Comparison of ENCODE assay signal across 1 cellular context in genomic region chr14:99596071-99596627, GRCh38.
TF ChIP-seq lines count a peak whose summit lies in the region.

No MANE protein-coding gene starts in this region.

TF ChIP-seq in GM23338, 12 proteins besides CTCF, POLR2A, EP300 and RAD21 (continued from another document):
- TF ChIP-seq, protein P1, sequence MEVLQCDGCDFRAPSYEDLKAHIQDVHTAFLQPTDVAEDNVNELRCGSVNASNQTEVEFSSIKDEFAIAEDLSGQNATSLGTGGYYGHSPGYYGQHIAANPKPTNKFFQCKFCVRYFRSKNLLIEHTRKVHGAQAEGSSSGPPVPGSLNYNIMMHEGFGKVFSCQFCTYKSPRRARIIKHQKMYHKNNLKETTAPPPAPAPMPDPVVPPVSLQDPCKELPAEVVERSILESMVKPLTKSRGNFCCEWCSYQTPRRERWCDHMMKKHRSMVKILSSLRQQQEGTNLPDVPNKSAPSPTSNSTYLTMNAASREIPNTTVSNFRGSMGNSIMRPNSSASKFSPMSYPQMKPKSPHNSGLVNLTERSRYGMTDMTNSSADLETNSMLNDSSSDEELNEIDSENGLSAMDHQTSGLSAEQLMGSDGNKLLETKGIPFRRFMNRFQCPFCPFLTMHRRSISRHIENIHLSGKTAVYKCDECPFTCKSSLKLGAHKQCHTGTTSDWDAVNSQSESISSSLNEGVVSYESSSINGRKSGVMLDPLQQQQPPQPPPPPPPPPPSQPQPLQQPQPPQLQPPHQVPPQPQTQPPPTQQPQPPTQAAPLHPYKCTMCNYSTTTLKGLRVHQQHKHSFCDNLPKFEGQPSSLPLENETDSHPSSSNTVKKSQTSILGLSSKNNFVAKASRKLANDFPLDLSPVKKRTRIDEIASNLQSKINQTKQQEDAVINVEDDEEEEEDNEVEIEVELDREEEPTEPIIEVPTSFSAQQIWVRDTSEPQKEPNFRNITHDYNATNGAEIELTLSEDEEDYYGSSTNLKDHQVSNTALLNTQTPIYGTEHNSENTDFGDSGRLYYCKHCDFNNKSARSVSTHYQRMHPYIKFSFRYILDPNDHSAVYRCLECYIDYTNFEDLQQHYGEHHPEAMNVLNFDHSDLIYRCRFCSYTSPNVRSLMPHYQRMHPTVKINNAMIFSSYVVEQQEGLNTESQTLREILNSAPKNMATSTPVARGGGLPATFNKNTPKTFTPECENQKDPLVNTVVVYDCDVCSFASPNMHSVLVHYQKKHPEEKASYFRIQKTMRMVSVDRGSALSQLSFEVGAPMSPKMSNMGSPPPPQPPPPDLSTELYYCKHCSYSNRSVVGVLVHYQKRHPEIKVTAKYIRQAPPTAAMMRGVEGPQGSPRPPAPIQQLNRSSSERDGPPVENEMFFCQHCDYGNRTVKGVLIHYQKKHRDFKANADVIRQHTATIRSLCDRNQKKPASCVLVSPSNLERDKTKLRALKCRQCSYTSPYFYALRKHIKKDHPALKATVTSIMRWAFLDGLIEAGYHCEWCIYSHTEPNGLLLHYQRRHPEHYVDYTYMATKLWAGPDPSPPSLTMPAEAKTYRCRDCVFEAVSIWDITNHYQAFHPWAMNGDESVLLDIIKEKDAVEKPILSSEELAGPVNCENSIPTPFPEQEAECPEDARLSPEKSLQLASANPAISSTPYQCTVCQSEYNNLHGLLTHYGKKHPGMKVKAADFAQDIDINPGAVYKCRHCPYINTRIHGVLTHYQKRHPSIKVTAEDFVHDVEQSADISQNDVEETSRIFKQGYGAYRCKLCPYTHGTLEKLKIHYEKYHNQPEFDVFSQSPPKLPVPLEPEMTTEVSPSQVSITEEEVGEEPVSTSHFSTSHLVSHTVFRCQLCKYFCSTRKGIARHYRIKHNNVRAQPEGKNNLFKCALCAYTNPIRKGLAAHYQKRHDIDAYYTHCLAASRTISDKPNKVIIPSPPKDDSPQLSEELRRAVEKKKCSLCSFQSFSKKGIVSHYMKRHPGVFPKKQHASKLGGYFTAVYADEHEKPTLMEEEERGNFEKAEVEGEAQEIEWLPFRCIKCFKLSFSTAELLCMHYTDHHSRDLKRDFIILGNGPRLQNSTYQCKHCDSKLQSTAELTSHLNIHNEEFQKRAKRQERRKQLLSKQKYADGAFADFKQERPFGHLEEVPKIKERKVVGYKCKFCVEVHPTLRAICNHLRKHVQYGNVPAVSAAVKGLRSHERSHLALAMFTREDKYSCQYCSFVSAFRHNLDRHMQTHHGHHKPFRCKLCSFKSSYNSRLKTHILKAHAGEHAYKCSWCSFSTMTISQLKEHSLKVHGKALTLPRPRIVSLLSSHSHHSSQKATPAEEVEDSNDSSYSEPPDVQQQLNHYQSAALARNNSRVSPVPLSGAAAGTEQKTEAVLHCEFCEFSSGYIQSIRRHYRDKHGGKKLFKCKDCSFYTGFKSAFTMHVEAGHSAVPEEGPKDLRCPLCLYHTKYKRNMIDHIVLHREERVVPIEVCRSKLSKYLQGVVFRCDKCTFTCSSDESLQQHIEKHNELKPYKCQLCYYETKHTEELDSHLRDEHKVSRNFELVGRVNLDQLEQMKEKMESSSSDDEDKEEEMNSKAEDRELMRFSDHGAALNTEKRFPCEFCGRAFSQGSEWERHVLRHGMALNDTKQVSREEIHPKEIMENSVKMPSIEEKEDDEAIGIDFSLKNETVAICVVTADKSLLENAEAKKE (CRISPR knock-in tag; IDR thresholded peaks at IDR 0.05): no peak
- TF ChIP-seq, protein P2, sequence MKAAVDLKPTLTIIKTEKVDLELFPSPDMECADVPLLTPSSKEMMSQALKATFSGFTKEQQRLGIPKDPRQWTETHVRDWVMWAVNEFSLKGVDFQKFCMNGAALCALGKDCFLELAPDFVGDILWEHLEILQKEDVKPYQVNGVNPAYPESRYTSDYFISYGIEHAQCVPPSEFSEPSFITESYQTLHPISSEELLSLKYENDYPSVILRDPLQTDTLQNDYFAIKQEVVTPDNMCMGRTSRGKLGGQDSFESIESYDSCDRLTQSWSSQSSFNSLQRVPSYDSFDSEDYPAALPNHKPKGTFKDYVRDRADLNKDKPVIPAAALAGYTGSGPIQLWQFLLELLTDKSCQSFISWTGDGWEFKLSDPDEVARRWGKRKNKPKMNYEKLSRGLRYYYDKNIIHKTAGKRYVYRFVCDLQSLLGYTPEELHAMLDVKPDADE (IDR thresholded peaks at IDR 0.05): no peak
- no peak for TF ChIP-seq EZH2phosphoT487 (IDR thresholded peaks at IDR 0.05; ENCODE audit: unreplicated experiment)
- TF ChIP-seq REST (IDR thresholded peaks at IDR 0.05; ENCODE audit: unreplicated experiment): no peak
- no peak for TF ChIP-seq POLR2AphosphoS5 (IDR thresholded peaks at IDR 0.05; ENCODE audit: low read depth)
- TF ChIP-seq CREB1 (CRISPR knock-in tag; IDR thresholded peaks at IDR 0.05; ENCODE audit: low read depth): no peak
- TF ChIP-seq JUNB (IDR thresholded peaks at IDR 0.05; ENCODE audit: unreplicated experiment): no peak
TF ChIP-seq in GM23338: peak in this region for 0.
